Comparison of ENCODE assay signal across 12 cellular contexts in the genomic region with DNA sequence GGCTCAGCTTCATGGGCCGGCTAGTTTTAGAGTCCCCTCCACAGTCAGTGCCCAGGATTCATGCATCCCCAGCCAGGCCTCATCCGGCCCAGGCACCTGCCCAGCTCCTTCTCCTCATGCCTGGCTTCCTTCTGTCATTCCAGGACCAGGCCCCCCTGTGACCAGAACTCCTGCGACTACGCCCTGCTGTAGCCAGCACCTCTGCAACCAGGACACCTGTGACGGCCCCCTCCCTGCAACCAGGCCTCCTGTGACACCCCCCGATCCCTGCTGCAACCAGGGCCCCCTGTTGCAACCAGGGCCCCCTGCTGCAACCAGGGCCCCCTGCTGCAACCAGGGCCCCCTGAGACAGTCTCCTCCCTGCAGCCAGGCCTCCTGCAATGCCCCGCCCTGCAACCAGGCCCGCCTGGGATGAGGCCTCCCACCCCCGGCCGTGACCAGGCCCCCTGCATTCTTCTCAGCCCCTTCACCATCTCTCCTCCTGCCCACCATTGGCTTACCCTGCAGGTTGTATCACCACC. TPM values are rescaled to one million over a fixed set of nuclear protein-coding genes. Genes with fewer than 3 reads are reported as not detected.
DNase-seq lines count a peak whose midpoint lies in the region; ATAC-seq and TF ChIP-seq lines count a peak whose summit lies in the region.
"Had no signal": no experiment of that assay in that cellular context is flagged by ENCODE, and none has a peak within 500 bp of the region (broad histone marks: within the 10 kb centered on the region; RNA-seq: fewer than 3 reads in every experiment).

No MANE protein-coding gene starts in this region.

- H3K4me2 ChIP-seq in BLaER1 = peak overlapping the region; percentile 88
- peak overlapping the region; percentile 77 for H3K4me2 ChIP-seq in PC-3 (ENCODE audit: low read length)

- WGBS in heart right ventricle, 2 donors = 80 to 81% methylated on average over 10 of the region's 10 CpGs
- WGBS in ovary, 3 donors = 74 to 79% (median 76%) methylated on average over 10 of the region's 10 CpGs

- no peaks in the 10 kb centered on the region for H3K36me3 ChIP-seq in BLaER1
- H3K36me3 ChIP-seq in PC-3 (ENCODE audit: low read depth, low read length) = no peaks in the 10 kb centered on the region
- H3K36me3 ChIP-seq in heart right ventricle = no peaks in the 10 kb centered on the region
- H3K36me3 ChIP-seq in ovary = no peaks in the 10 kb centered on the region

- no peaks in the 10 kb centered on the region for H3K27me3 ChIP-seq in BLaER1
- no peaks in the 10 kb centered on the region for H3K27me3 ChIP-seq in PC-3 (ENCODE audit: low read length)
- H3K27me3 ChIP-seq in heart right ventricle = no peaks in the 10 kb centered on the region
- no peaks in the 10 kb centered on the region for H3K27me3 ChIP-seq in ovary

- no peaks in the 10 kb centered on the region for H3K79me2 ChIP-seq in PC-3 (ENCODE audit: low read length)

- intact Hi-C loops in PC-3 (cut with micrococcal nuclease) = no loop called here
- intact Hi-C loops in heart right ventricle (cut with DNase I) = loop anchor here in 2 of 10 donors (5.0 kb wide), 2 partner anchors 44 to 86 kb away; no protein-coding TSS in a partner anchor
- intact Hi-C loops in ovary (cut with DNase I) = loop anchor here in 1 of 4 donors (10.0 kb wide), 1 partner anchor 52 kb away; a partner anchor contains a TSS

- TF ChIP-seq CTCF in PC-3 (conservative IDR thresholded peaks at IDR 0.05; ENCODE audit: low read depth, low read length) = no peak
- no peak for TF ChIP-seq CTCF in heart right ventricle (IDR thresholded peaks at IDR 0.05)
- no peak for TF ChIP-seq CTCF in ovary (IDR thresholded peaks at IDR 0.05)

- H3K4me1 ChIP-seq in BLaER1 (peaks cover 67% of the 10 kb centered on the region), PC-3 (ENCODE audit: insufficient read depth, low read length) (peaks cover 16% of the 10 kb centered on the region), heart right ventricle (peaks cover 5 to 48% (median 26%) of the 10 kb centered on the region in 9 donors), ovary (ENCODE audit: insufficient read depth) (peaks cover 18% of the 10 kb centered on the region)

- TF ChIP-seq POLR2A in ovary (IDR thresholded peaks at IDR 0.05) = no peak

- H3K9me3 ChIP-seq in BLaER1 (peaks cover 12% of the 10 kb centered on the region), PC-3 (ENCODE audit: low read length) (no peaks in the 10 kb centered on the region), heart right ventricle (peaks cover 0 to 14% (median 0%) of the 10 kb centered on the region in 11 donors), ovary (no peaks in the 10 kb centered on the region)

- ATAC-seq in PC-3 (peak; percentile 52), heart right ventricle (peak in 1 of 8 donors; percentile 12), HG03108 (IDR thresholded peaks at IDR 0.05; ENCODE audit: unreplicated experiment) (no peak)
- ATAC-seq: naive thymus-derived CD8-positive, alpha-beta T cell had no signal

- peak overlapping the region; percentile 49 for H3K27ac ChIP-seq in BLaER1
- no peak overlapping the region for H3K27ac ChIP-seq in PC-3 (ENCODE audit: low read length)
- H3K27ac ChIP-seq in heart right ventricle = peak overlapping the region in 6 of 10 donors; percentile 28 to 82 (median 56)
- peak overlapping the region in 1 of 2 donors; percentile 24 for H3K27ac ChIP-seq in ovary

- H3K4me3 ChIP-seq in BLaER1 = 0 out of 2 replicates have a peak overlapping the region, but pooled peaks have one; percentile 18
- H3K4me3 ChIP-seq in PC-3 (ENCODE audit: low read length) = no peak overlapping the region; the same call in 1 of the 2 replicates
- no peak overlapping the region for H3K4me3 ChIP-seq in heart right ventricle
- no peak overlapping the region for H3K4me3 ChIP-seq in ovary

- POLR2A ChIA-PET in PC-3 (lab: Charles Lee; ENCODE audit: unreplicated experiment) = no interaction called here

- H4K20me1 ChIP-seq in BLaER1 = no peaks in the 10 kb centered on the region
- H4K20me1 ChIP-seq in PC-3 (ENCODE audit: low read length) = no peaks in the 10 kb centered on the region

- BruUV-seq in PC-3 (replicated peaks; lab: Mats Ljungman, UMichigan) = no TSS peak

- DNase-seq in PC-3 = no peak
- no peak for DNase-seq in heart right ventricle
- peak in 3 of 5 donors; percentile 17 to 37 (median 18) for DNase-seq in ovary
- DNase-seq in NCI-H2227 (lab: John Stamatoyannopoulos, UW; ENCODE audit: unreplicated experiment) = no peak
- no peak for DNase-seq in NCI-H526 treated with DMSO at 0.1 percent for 48 hours (lab: John Stamatoyannopoulos, UW)
- DNase-seq in activated T-cell treated with anti-CD3 and anti-CD28 coated beads, Interleukin-2, amount 50 U/mL, for 1 hour = no peak
- DNase-seq: activated naive CD4-positive, alpha-beta T cell treated with anti-CD3 and anti-CD28 coated beads, Interleukin-2, amount 50 U/mL, for 16 hours; AML-193; GOT3 had no signal

- H3K9ac ChIP-seq in BLaER1 (peak overlapping the region; percentile 24; the same call in 1 of the 2 replicates), PC-3 (ENCODE audit: low read length) (no peak overlapping the region)

- peak overlapping the region; percentile 65; the same call in 1 of the 2 replicates for H2AFZ ChIP-seq in PC-3 (ENCODE audit: low read length)

- TF ChIP-seq EP300 in ovary (IDR thresholded peaks at IDR 0.05) = no peak

- CTCF ChIA-PET in PC-3 (lab: Charles Lee) = no interaction called here

- no peaks in the 10 kb centered on the region for H3K9me2 ChIP-seq in PC-3 (replicated peaks; ENCODE audit: low read length)

- no peaks in the 10 kb centered on the region for H3F3A ChIP-seq in PC-3 (ENCODE audit: low read length, unreplicated experiment)

RNA-seq across cellular contexts. Expression of a gene that starts 46.8 kb away (rescaled TPM):
- 2.8 and 4.0 TPM in 2 replicates for total RNA-seq in PC-3 (2014; rRNA removed)
- total RNA-seq in heart right ventricle = 10 to 100 TPM; 20.2 to 82.5 (median 54.2) TPM
- 10 to 100 TPM; 51.8 to 56.7 TPM for polyA plus RNA-seq in heart right ventricle
- 100 to 1,000 TPM in 1 of 7 donors, 10 to 100 TPM in 6; 36.2 to 160 (median 62.3) TPM for total RNA-seq in ovary
- 100 to 1,000 TPM; 122 to 163 TPM for polyA plus RNA-seq in ovary
- total RNA-seq: naive thymus-derived CD8-positive, alpha-beta T cell had no signal
- polyA plus RNA-seq: naive thymus-derived CD8-positive, alpha-beta T cell had no signal

Comparison
In these comparisons a context has a peak if more than half of its experiments do, and no peak if none do; other contexts are left out.
1. DNase-seq: peak in ovary (3 of 5); none in PC-3 (single experiment), heart right ventricle (0 of 2), NCI-H2227 (single experiment), NCI-H526 treated with DMSO at 0.1 percent for 48 hours (single experiment) and activated T-cell treated with anti-CD3 and anti-CD28 coated beads, Interleukin-2, amount 50 U/mL, for 1 hour (single experiment).